ENCODE assay signal across 14 cellular contexts in genomic region chr7:158867214-158867984, GRCh38.
"Had no signal": no experiment of that assay in that cellular context is flagged by ENCODE, and none has a peak within 500 bp of the region (broad histone marks: within the 10 kb centered on the region; RNA-seq: fewer than 3 reads in every experiment).

No MANE protein-coding gene starts in this region.

- H3K9me3 Mint-ChIP-seq: memory B cell had no signal

- H3K9me3 ChIP-seq: heart left ventricle, left lung, transverse colon had no signal

- FAIRE-seq: astrocyte, endothelial cell of umbilical vein had no signal

- H3K4me3 ChIP-seq: cardiac muscle cell, heart left ventricle, left lung, transverse colon had no signal

- H2AFZ ChIP-seq: parathyroid adenoma had no signal

- DNase-seq: activated CD4-positive, alpha-beta T cell treated with anti-CD3 and anti-CD28 coated beads for 1 hour; activated gamma-delta T cell treated with Interleukin-2 at 50 U/mL for 16 hours; activated T-cell treated with anti-CD3 and anti-CD28 coated beads, Interleukin-2, amount 50 U/mL, for 1 hour; foreskin keratinocyte; heart left ventricle; islet precursor cell; left lung; T-helper 9 cell; transverse colon had no signal

- H3K36me3 ChIP-seq: cardiac muscle cell had no signal

- H3K9ac ChIP-seq: parathyroid adenoma had no signal

- H3K27me3 Mint-ChIP-seq: memory B cell had no signal

- H3K27me3 ChIP-seq: cardiac muscle cell, foreskin keratinocyte, heart left ventricle, left lung, transverse colon had no signal

- H3K4me1 ChIP-seq: foreskin keratinocyte, parathyroid adenoma had no signal

- H3K27ac Mint-ChIP-seq: memory B cell had no signal

- H3K27ac ChIP-seq: foreskin keratinocyte, left lung, parathyroid adenoma, transverse colon had no signal

- ATAC-seq: foreskin keratinocyte, heart left ventricle, left lung had no signal

- H3K4me3 Mint-ChIP-seq: memory B cell had no signal
